In the genomic region with DNA sequence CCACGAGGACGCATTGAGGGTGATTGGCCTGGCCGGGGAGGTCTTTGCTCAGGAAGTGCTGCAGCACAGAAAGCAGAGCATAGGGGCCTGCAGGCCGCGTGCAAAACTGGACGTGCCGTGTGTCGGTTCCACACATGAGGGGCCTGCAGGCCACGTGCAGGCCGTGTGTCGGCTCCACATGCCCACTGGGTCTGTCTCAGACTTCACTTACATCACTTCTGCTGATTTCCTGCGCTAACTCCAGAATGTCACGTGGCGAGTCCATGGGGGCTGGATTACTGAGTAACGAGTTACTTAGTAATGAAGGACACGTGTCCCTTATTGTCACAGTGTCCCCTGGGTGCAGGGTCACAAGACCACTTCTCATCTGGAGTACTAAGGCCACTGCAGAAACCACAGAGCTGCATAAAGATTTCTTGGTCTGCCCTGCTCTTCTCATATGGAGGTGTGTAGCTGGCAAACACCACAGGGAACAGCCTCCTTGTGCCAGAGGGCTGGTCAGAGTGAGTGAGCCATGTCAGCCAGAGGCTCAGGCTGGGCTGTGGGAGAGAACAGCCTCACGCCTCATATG, we compare ENCODE assay signal across 1 cellular context.
TF ChIP-seq lines count a peak whose summit lies in the region.

No MANE protein-coding gene starts in this region.

TF ChIP-seq in GM23338, 12 proteins besides CTCF, POLR2A, EP300 and RAD21 (continued from another document):
- TF ChIP-seq, protein P1, sequence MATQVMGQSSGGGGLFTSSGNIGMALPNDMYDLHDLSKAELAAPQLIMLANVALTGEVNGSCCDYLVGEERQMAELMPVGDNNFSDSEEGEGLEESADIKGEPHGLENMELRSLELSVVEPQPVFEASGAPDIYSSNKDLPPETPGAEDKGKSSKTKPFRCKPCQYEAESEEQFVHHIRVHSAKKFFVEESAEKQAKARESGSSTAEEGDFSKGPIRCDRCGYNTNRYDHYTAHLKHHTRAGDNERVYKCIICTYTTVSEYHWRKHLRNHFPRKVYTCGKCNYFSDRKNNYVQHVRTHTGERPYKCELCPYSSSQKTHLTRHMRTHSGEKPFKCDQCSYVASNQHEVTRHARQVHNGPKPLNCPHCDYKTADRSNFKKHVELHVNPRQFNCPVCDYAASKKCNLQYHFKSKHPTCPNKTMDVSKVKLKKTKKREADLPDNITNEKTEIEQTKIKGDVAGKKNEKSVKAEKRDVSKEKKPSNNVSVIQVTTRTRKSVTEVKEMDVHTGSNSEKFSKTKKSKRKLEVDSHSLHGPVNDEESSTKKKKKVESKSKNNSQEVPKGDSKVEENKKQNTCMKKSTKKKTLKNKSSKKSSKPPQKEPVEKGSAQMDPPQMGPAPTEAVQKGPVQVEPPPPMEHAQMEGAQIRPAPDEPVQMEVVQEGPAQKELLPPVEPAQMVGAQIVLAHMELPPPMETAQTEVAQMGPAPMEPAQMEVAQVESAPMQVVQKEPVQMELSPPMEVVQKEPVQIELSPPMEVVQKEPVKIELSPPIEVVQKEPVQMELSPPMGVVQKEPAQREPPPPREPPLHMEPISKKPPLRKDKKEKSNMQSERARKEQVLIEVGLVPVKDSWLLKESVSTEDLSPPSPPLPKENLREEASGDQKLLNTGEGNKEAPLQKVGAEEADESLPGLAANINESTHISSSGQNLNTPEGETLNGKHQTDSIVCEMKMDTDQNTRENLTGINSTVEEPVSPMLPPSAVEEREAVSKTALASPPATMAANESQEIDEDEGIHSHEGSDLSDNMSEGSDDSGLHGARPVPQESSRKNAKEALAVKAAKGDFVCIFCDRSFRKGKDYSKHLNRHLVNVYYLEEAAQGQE (IDR thresholded peaks at IDR 0.05; ENCODE audit: unreplicated experiment): no peak
- TF ChIP-seq CREB1 (CRISPR knock-in tag; IDR thresholded peaks at IDR 0.05; ENCODE audit: low read depth) (no peak), ZNF331 (CRISPR knock-in tag; IDR thresholded peaks at IDR 0.05; ENCODE audit: low read depth) (no peak), JUNB (IDR thresholded peaks at IDR 0.05; ENCODE audit: unreplicated experiment) (no peak), ZNF114 (CRISPR knock-in tag; IDR thresholded peaks at IDR 0.05) (no peak), POLR2AphosphoS5 (IDR thresholded peaks at IDR 0.05; ENCODE audit: low read depth) (no peak), EZH2phosphoT487 (IDR thresholded peaks at IDR 0.05; ENCODE audit: unreplicated experiment) (no peak), STAT1 (IDR thresholded peaks at IDR 0.05; ENCODE audit: unreplicated experiment) (no peak), EZH2 (IDR thresholded peaks at IDR 0.05; ENCODE audit: low read depth, unreplicated experiment) (no peak)
- TF ChIP-seq, protein P2, sequence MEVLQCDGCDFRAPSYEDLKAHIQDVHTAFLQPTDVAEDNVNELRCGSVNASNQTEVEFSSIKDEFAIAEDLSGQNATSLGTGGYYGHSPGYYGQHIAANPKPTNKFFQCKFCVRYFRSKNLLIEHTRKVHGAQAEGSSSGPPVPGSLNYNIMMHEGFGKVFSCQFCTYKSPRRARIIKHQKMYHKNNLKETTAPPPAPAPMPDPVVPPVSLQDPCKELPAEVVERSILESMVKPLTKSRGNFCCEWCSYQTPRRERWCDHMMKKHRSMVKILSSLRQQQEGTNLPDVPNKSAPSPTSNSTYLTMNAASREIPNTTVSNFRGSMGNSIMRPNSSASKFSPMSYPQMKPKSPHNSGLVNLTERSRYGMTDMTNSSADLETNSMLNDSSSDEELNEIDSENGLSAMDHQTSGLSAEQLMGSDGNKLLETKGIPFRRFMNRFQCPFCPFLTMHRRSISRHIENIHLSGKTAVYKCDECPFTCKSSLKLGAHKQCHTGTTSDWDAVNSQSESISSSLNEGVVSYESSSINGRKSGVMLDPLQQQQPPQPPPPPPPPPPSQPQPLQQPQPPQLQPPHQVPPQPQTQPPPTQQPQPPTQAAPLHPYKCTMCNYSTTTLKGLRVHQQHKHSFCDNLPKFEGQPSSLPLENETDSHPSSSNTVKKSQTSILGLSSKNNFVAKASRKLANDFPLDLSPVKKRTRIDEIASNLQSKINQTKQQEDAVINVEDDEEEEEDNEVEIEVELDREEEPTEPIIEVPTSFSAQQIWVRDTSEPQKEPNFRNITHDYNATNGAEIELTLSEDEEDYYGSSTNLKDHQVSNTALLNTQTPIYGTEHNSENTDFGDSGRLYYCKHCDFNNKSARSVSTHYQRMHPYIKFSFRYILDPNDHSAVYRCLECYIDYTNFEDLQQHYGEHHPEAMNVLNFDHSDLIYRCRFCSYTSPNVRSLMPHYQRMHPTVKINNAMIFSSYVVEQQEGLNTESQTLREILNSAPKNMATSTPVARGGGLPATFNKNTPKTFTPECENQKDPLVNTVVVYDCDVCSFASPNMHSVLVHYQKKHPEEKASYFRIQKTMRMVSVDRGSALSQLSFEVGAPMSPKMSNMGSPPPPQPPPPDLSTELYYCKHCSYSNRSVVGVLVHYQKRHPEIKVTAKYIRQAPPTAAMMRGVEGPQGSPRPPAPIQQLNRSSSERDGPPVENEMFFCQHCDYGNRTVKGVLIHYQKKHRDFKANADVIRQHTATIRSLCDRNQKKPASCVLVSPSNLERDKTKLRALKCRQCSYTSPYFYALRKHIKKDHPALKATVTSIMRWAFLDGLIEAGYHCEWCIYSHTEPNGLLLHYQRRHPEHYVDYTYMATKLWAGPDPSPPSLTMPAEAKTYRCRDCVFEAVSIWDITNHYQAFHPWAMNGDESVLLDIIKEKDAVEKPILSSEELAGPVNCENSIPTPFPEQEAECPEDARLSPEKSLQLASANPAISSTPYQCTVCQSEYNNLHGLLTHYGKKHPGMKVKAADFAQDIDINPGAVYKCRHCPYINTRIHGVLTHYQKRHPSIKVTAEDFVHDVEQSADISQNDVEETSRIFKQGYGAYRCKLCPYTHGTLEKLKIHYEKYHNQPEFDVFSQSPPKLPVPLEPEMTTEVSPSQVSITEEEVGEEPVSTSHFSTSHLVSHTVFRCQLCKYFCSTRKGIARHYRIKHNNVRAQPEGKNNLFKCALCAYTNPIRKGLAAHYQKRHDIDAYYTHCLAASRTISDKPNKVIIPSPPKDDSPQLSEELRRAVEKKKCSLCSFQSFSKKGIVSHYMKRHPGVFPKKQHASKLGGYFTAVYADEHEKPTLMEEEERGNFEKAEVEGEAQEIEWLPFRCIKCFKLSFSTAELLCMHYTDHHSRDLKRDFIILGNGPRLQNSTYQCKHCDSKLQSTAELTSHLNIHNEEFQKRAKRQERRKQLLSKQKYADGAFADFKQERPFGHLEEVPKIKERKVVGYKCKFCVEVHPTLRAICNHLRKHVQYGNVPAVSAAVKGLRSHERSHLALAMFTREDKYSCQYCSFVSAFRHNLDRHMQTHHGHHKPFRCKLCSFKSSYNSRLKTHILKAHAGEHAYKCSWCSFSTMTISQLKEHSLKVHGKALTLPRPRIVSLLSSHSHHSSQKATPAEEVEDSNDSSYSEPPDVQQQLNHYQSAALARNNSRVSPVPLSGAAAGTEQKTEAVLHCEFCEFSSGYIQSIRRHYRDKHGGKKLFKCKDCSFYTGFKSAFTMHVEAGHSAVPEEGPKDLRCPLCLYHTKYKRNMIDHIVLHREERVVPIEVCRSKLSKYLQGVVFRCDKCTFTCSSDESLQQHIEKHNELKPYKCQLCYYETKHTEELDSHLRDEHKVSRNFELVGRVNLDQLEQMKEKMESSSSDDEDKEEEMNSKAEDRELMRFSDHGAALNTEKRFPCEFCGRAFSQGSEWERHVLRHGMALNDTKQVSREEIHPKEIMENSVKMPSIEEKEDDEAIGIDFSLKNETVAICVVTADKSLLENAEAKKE (CRISPR knock-in tag; IDR thresholded peaks at IDR 0.05): no peak
